ENCODE assay signal across 8 cellular contexts in the genomic region with DNA sequence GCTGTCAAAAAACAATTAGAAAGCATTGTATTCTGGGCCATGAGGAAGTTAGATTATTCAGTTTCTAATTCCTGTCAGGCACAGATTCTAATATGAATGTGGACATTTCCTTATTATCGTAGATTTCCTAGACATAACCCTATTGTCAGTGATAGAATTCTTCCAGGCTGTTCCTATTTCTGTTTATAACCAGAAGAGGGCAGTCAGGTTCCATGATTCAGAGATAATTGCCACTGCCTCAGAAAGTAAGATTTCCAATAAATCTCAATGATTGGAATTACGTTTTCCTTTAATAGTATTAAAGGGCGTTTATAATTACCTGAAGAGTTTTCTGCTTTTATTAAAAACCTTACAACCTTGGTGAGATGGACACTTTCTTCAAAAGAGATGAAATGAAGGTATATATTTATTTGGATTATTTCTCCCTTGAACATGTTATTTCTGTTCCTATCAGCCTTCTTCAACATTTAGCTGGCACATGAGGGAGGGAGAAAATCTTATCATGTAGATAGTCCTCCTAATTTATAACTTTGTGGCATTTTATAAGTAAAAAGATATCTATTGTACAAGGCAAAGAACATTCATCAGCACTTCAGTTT.
DNase-seq lines count a peak whose midpoint lies in the region; ATAC-seq and TF ChIP-seq lines count a peak whose summit lies in the region.

No MANE protein-coding gene starts in this region.

- H3K9me3 Mint-ChIP-seq in natural killer cell = peaks cover 0 to 2% of the 10 kb centered on the region in 2 donors
- H3K9me3 Mint-ChIP-seq in natural killer cell treated with Interleukin-12 subunit alpha and Interleukin-12 subunit beta and Interleukin-15 and Interleukin-18, amount 100 ng/mL, for 72 hours = no peaks in the 10 kb centered on the region
- H3K9me3 Mint-ChIP-seq in stimulated activated naive CD8-positive, alpha-beta T cell treated with anti-CD3 and anti-CD28 coated beads, Interleukin-15, amount 100 ng/mL, for 72 hours = no peaks in the 10 kb centered on the region

- TF ChIP-seq CTCF in natural killer cell (IDR thresholded peaks at IDR 0.05) (peak; percentile 70), NB4 (IDR thresholded peaks at IDR 0.05; ENCODE audit: low read depth, low read length) (peak; percentile 44), tibial nerve (IDR thresholded peaks at IDR 0.05) (peak; percentile 57 to 86 (median 72))

- H3K9me3 ChIP-seq in tibial nerve = no peaks in the 10 kb centered on the region

- no peak for TF ChIP-seq POLR2A in NB4 (IDR thresholded peaks at IDR 0.05; ENCODE audit: extremely low read depth, insufficient read length)
- no peak for TF ChIP-seq POLR2A in tibial nerve (IDR thresholded peaks at IDR 0.05)

- H3K36me3 ChIP-seq in tibial nerve = no peaks in the 10 kb centered on the region

- TF ChIP-seq EP300 in tibial nerve (IDR thresholded peaks at IDR 0.05) = no peak

- H3K4me3 Mint-ChIP-seq in natural killer cell = no peak overlapping the region
- no peak overlapping the region for H3K4me3 Mint-ChIP-seq in natural killer cell treated with Interleukin-12 subunit alpha and Interleukin-12 subunit beta and Interleukin-15 and Interleukin-18, amount 100 ng/mL, for 72 hours
- no peak overlapping the region for H3K4me3 Mint-ChIP-seq in stimulated activated naive CD8-positive, alpha-beta T cell treated with anti-CD3 and anti-CD28 coated beads, Interleukin-15, amount 100 ng/mL, for 72 hours

- WGBS in tibial nerve, 2 donors = 1% methylated on average over 3 of the region's 3 CpGs

- no peaks in the 10 kb centered on the region for H3K27me3 ChIP-seq in tibial nerve

- H3K4me1 Mint-ChIP-seq in natural killer cell = peaks cover 0 to 10% of the 10 kb centered on the region in 2 donors
- H3K4me1 Mint-ChIP-seq in natural killer cell treated with Interleukin-12 subunit alpha and Interleukin-12 subunit beta and Interleukin-15 and Interleukin-18, amount 100 ng/mL, for 72 hours (ENCODE audit: low read depth in 2 of 2) = peaks cover 0 to 10% of the 10 kb centered on the region in 2 donors
- no peaks in the 10 kb centered on the region for H3K4me1 Mint-ChIP-seq in stimulated activated naive CD8-positive, alpha-beta T cell treated with anti-CD3 and anti-CD28 coated beads, Interleukin-15, amount 100 ng/mL, for 72 hours

- H3K27me3 Mint-ChIP-seq in natural killer cell (ENCODE audit: low read depth in 2 of 2) = peaks cover 25 to 41% of the 10 kb centered on the region in 2 donors
- peaks cover 24 to 43% of the 10 kb centered on the region in 2 donors for H3K27me3 Mint-ChIP-seq in natural killer cell treated with Interleukin-12 subunit alpha and Interleukin-12 subunit beta and Interleukin-15 and Interleukin-18, amount 100 ng/mL, for 72 hours
- H3K27me3 Mint-ChIP-seq in stimulated activated naive CD8-positive, alpha-beta T cell treated with anti-CD3 and anti-CD28 coated beads, Interleukin-15, amount 100 ng/mL, for 72 hours = peaks cover 17% of the 10 kb centered on the region

- peaks cover 0 to 26% (median 3%) of the 10 kb centered on the region in 4 donors for H3K4me1 ChIP-seq in tibial nerve

- peak overlapping the region; percentile 34 to 84 (median 68) for H3K27ac ChIP-seq in tibial nerve

- H3K4me3 ChIP-seq in NB4 (ENCODE audit: low read depth, low read length) = no peak overlapping the region
- H3K4me3 ChIP-seq in tibial nerve = no peak overlapping the region

- H3K27ac Mint-ChIP-seq in natural killer cell = no peak overlapping the region
- no peak overlapping the region for H3K27ac Mint-ChIP-seq in natural killer cell treated with Interleukin-12 subunit alpha and Interleukin-12 subunit beta and Interleukin-15 and Interleukin-18, amount 100 ng/mL, for 72 hours
- no peak overlapping the region for H3K27ac Mint-ChIP-seq in stimulated activated naive CD8-positive, alpha-beta T cell treated with anti-CD3 and anti-CD28 coated beads, Interleukin-15, amount 100 ng/mL, for 72 hours

- ATAC-seq in natural killer cell (peak in 1 of 3 donors; percentile 37), GM18870 (IDR thresholded peaks at IDR 0.05; ENCODE audit: unreplicated experiment) (no peak)
- no peak for ATAC-seq in natural killer cell treated with Interleukin-12 subunit alpha and Interleukin-12 subunit beta and Interleukin-15 and Interleukin-18, amount 100 ng/mL, for 72 hours
- no peak for ATAC-seq in stimulated activated naive CD8-positive, alpha-beta T cell treated with anti-CD3 and anti-CD28 coated beads, Interleukin-15, amount 100 ng/mL, for 72 hours

- H3K36me3 Mint-ChIP-seq in natural killer cell = no peaks in the 10 kb centered on the region
- no peaks in the 10 kb centered on the region for H3K36me3 Mint-ChIP-seq in natural killer cell treated with Interleukin-12 subunit alpha and Interleukin-12 subunit beta and Interleukin-15 and Interleukin-18, amount 100 ng/mL, for 72 hours

- DNase-seq in natural killer cell = no peak
- no peak for DNase-seq in natural killer cell treated with Interleukin-12 subunit alpha and Interleukin-12 subunit beta and Interleukin-15 and Interleukin-18, amount 100 ng/mL, for 72 hours (ENCODE audit: low spot score)
- DNase-seq in NB4 (ENCODE audit: low read depth) = peak; percentile 57
- peak; percentile 31 for DNase-seq in amniotic epithelial cell (ENCODE audit: low read depth)
- DNase-seq in iPS-NIHi7 (ENCODE audit: extremely low spot score) = peak; percentile 39
- DNase-seq in tibial nerve (ENCODE audit: low spot score in 2 of 2) = peak in 1 of 2 donors; percentile 28
- no peak for DNase-seq in stimulated activated naive CD8-positive, alpha-beta T cell treated with anti-CD3 and anti-CD28 coated beads, Interleukin-15, amount 100 ng/mL, for 72 hours

- intact Hi-C loops in natural killer cell (cut with micrococcal nuclease) = no loop called here

Comparison
In these comparisons a context has a peak if more than half of its experiments do, and no peak if none do; other contexts are left out.
1. DNase-seq: peak in NB4 (single experiment), amniotic epithelial cell (single experiment) and iPS-NIHi7 (single experiment); none in natural killer cell (single experiment), natural killer cell treated with Interleukin-12 subunit alpha and Interleukin-12 subunit beta and Interleukin-15 and Interleukin-18, amount 100 ng/mL, for 72 hours (single experiment) and stimulated activated naive CD8-positive, alpha-beta T cell treated with anti-CD3 and anti-CD28 coated beads, Interleukin-15, amount 100 ng/mL, for 72 hours (0 of 2).
2. Peak in every context shown above with its lines, with median percentiles within 50 percentile points of each other: CTCF ChIP-seq.